ENCODE assay signal across 7 cellular contexts in the genomic region with DNA sequence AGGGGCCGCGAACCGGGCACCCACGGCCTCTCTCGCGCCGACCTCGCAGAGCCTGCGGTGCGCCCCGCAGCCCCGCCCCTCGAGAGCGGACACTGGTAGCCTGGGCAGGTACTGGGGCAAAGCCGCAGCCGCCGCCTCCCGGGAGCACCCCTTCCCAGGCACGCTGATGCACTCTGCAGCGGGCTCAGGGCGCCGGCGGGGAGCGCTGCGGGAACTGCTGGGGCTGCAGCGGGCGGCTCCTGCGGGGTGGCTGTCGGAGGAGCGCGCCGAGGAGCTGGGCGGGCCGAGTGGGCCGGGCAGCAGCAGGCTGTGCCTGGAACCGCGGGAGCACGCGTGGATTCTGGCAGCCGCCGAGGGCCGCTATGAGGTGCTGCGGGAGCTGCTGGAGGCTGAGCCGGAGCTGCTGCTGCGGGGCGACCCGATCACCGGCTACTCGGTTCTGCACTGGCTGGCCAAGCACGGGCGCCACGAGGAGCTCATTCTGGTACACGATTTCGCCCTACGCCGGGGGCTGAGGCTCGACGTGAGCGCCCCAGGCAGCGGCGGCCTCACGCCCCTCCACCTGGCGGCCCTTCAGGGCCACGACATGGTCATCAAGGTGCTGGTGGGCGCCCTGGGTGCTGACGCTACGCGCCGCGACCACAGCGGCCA. TPM values are rescaled to one million over a fixed set of nuclear protein-coding genes. Genes with fewer than 3 reads are reported as not detected.
A peak's percentile ranks its signal among the peaks of the same experiment; 100 is the strongest.
DNase-seq lines count a peak whose midpoint lies in the region; ATAC-seq, FAIRE-seq and TF ChIP-seq lines count a peak whose summit lies in the region.

No MANE protein-coding gene starts in this region.

- H3K36me3 Mint-ChIP-seq in dendritic cell treated with granulocyte-macrophage colony-stimulating factor and Interleukin-4, amounts not matched to agents 40 ng/mL and 50 ng/mL, for 4 days (ENCODE audit: low read depth), result peaks cover 6% of the 10 kb centered on the region
- no peaks in the 10 kb centered on the region for H3K36me3 Mint-ChIP-seq in mesothelial cell of epicardium

- POLR2A ChIA-PET in HEK293 (lab: Yijun Ruan, JAX), result interaction anchor here (1.0 to 3.7 kb wide), 9 partner anchors 10 to 153 kb away, joined by 3 to 32 read pairs (median 7); a partner anchor contains a TSS

- 40% methylated on average over 58 of the region's 71 CpGs; no CpG with 5 or more reads in 1 of the 2 donors for WGBS in upper lobe of left lung, 2 donors

- H3K27me3 Mint-ChIP-seq in dendritic cell treated with granulocyte-macrophage colony-stimulating factor and Interleukin-4, amounts not matched to agents 40 ng/mL and 50 ng/mL, for 4 days, result no peaks in the 10 kb centered on the region
- peaks cover 19% of the 10 kb centered on the region for H3K27me3 Mint-ChIP-seq in mesothelial cell of epicardium (ENCODE audit: low read depth)

- peak overlapping the region; percentile 91 for H3K27ac Mint-ChIP-seq in dendritic cell treated with granulocyte-macrophage colony-stimulating factor and Interleukin-4, amounts not matched to agents 40 ng/mL and 50 ng/mL, for 4 days
- no peak overlapping the region for H3K27ac Mint-ChIP-seq in mesothelial cell of epicardium

- H3K9me3 Mint-ChIP-seq in dendritic cell treated with granulocyte-macrophage colony-stimulating factor and Interleukin-4, amounts not matched to agents 40 ng/mL and 50 ng/mL, for 4 days, result no peaks in the 10 kb centered on the region
- peaks cover 3% of the 10 kb centered on the region for H3K9me3 Mint-ChIP-seq in mesothelial cell of epicardium

- peaks cover 0 to 6% (median 0%) of the 10 kb centered on the region in 4 donors for H3K27me3 ChIP-seq in upper lobe of left lung

- DNase-seq in T-helper 22 cell (ENCODE audit: low read depth), result peak; percentile 23
- DNase-seq in mesothelial cell of epicardium (ENCODE audit: low spot score in 2 of 2, unreplicated experiment in 2 of 2), result peak in 1 of 2 experiments; percentile 56
- DNase-seq in upper lobe of left lung, result peak in 1 of 2 donors; percentile 90
- DNase-seq in H54 (ENCODE audit: insufficient read length, low spot score), result no peak
- DNase-seq in HCEC 1CT, result no peak

- no peak for TF ChIP-seq EP300 in upper lobe of left lung (IDR thresholded peaks at IDR 0.05)

- H3K9me3 ChIP-seq in HEK293 (ENCODE audit: control insufficient read depth, insufficient read depth, low read depth, low read length) (no peaks in the 10 kb centered on the region), upper lobe of left lung (no peaks in the 10 kb centered on the region)

- H3K36me3 ChIP-seq in HEK293 (ENCODE audit: control insufficient read depth in 2 of 2, insufficient read depth in 1 of 2, low read length in 2 of 2) (no peaks in the 10 kb centered on the region), upper lobe of left lung (no peaks in the 10 kb centered on the region)

- TF ChIP-seq CTCF in HEK293 (tag by site-specific recombination; IDR thresholded peaks at IDR 0.05) (no peak; the same call in 1 of the 2 replicates), mesothelial cell of epicardium (IDR thresholded peaks at IDR 0.05; ENCODE audit: unreplicated experiment) (no peak), upper lobe of left lung (IDR thresholded peaks at IDR 0.05) (peak in 1 of 6 experiments; percentile 20)

- peak; percentile 27 to 61 for ATAC-seq in upper lobe of left lung (ENCODE audit: low FRiP score in 2 of 2)

- no peak for TF ChIP-seq POLR2A in upper lobe of left lung (IDR thresholded peaks at IDR 0.05)
- TF ChIP-seq POLR2A in H54 (IDR thresholded peaks at IDR 0.05; ENCODE audit: low read depth, low read length), result no peak

- FAIRE-seq in H54 (lab: Jason Lieb, UNC), result no peak

- intact Hi-C loops in dendritic cell treated with granulocyte-macrophage colony-stimulating factor and Interleukin-4, amounts not matched to agents 40 ng/mL and 50 ng/mL, for 4 days (cut with micrococcal nuclease), result loop anchor here (5.0 kb wide), 1 partner anchor 33 kb away; a partner anchor contains a TSS

- CTCF ChIA-PET in HEK293 (lab: Yijun Ruan, JAX), result interaction anchor here (0.6 to 1.6 kb wide), 12 partner anchors 21 to 530 kb away, joined by 3 to 7 read pairs (median 3); no protein-coding TSS in a partner anchor

- H3K4me3 ChIP-seq in HEK293 (ENCODE audit: low read depth, low read length) (peak overlapping the region; percentile 51), upper lobe of left lung (peak overlapping the region; percentile 5 to 60 (median 50))

- H3K4me1 Mint-ChIP-seq in dendritic cell treated with granulocyte-macrophage colony-stimulating factor and Interleukin-4, amounts not matched to agents 40 ng/mL and 50 ng/mL, for 4 days (ENCODE audit: low read depth), result peaks cover 56% of the 10 kb centered on the region
- peaks cover 21% of the 10 kb centered on the region for H3K4me1 Mint-ChIP-seq in mesothelial cell of epicardium

- peak overlapping the region; percentile 90 for H3K4me3 Mint-ChIP-seq in dendritic cell treated with granulocyte-macrophage colony-stimulating factor and Interleukin-4, amounts not matched to agents 40 ng/mL and 50 ng/mL, for 4 days
- peak overlapping the region; percentile 53 for H3K4me3 Mint-ChIP-seq in mesothelial cell of epicardium

- H3K4me1 ChIP-seq in HEK293 (ENCODE audit: control insufficient read depth, insufficient read depth, low read length) (0 out of 2 replicates have a peak, but pooled peaks cover 2% of the 10 kb centered on the region), upper lobe of left lung (peaks cover 0 to 22% (median 4%) of the 10 kb centered on the region in 4 donors)

- H3K27ac ChIP-seq in HEK293 (ENCODE audit: extremely low read depth, low read depth, low read length), result no peak overlapping the region; the same call in 1 of the 2 replicates
- H3K27ac ChIP-seq in upper lobe of left lung, result peak overlapping the region; percentile 5 to 80 (median 66)

TF ChIP-seq in HEK293, 187 proteins besides CTCF, POLR2A, EP300 and RAD21 (continues in another document):
- TF ChIP-seq, protein P1, sequence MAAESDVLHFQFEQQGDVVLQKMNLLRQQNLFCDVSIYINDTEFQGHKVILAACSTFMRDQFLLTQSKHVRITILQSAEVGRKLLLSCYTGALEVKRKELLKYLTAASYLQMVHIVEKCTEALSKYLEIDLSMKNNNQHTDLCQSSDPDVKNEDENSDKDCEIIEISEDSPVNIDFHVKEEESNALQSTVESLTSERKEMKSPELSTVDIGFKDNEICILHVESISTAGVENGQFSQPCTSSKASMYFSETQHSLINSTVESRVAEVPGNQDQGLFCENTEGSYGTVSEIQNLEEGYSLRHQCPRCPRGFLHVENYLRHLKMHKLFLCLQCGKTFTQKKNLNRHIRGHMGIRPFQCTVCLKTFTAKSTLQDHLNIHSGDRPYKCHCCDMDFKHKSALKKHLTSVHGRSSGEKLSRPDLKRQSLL (tag by site-specific recombination; IDR thresholded peaks at IDR 0.05), result no peak
- TF ChIP-seq ZNF76 (tag by site-specific recombination; IDR thresholded peaks at IDR 0.05; ENCODE audit: borderline replicate concordance, low read depth) (0 out of 2 replicates have a peak, but pooled peaks have one; percentile 6), HOXD13 (CRISPR knock-in tag; IDR thresholded peaks at IDR 0.05; ENCODE audit: borderline replicate concordance) (no peak), EGR2 (tag by site-specific recombination; IDR thresholded peaks at IDR 0.05; ENCODE audit: low read depth) (no peak), ZBTB8A (tag by site-specific recombination; IDR thresholded peaks at IDR 0.05) (peak; percentile 83), ZNF24 (tag by site-specific recombination; IDR thresholded peaks at IDR 0.05) (no peak), ZNF341 (tag by site-specific recombination; IDR thresholded peaks at IDR 0.05; ENCODE audit: low read depth) (peak; percentile 69), ZIC2 (tag by site-specific recombination; IDR thresholded peaks at IDR 0.05) (peak; percentile 89), ZNF600 (tag by site-specific recombination; IDR thresholded peaks at IDR 0.05) (peak; percentile 70; the same call in 1 of the 2 replicates), ZBTB20 (tag by site-specific recombination; IDR thresholded peaks at IDR 0.05) (peak; percentile 23; the same call in 1 of the 2 replicates), OSR2 (tag by site-specific recombination; IDR thresholded peaks at IDR 0.05) (0 out of 2 replicates have a peak, but pooled peaks have one; percentile 7), ZNF660 (tag by site-specific recombination; IDR thresholded peaks at IDR 0.05) (no peak)
- TF ChIP-seq, protein P2, sequence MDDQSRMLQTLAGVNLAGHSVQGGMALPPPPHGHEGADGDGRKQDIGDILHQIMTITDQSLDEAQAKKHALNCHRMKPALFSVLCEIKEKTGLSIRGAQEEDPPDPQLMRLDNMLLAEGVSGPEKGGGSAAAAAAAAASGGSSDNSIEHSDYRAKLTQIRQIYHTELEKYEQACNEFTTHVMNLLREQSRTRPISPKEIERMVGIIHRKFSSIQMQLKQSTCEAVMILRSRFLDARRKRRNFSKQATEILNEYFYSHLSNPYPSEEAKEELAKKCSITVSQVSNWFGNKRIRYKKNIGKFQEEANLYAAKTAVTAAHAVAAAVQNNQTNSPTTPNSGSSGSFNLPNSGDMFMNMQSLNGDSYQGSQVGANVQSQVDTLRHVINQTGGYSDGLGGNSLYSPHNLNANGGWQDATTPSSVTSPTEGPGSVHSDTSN (CRISPR knock-in tag; IDR thresholded peaks at IDR 0.05), result 0 out of 2 replicates have a peak, but pooled peaks have one; percentile 38
- TF ChIP-seq, protein P3, sequence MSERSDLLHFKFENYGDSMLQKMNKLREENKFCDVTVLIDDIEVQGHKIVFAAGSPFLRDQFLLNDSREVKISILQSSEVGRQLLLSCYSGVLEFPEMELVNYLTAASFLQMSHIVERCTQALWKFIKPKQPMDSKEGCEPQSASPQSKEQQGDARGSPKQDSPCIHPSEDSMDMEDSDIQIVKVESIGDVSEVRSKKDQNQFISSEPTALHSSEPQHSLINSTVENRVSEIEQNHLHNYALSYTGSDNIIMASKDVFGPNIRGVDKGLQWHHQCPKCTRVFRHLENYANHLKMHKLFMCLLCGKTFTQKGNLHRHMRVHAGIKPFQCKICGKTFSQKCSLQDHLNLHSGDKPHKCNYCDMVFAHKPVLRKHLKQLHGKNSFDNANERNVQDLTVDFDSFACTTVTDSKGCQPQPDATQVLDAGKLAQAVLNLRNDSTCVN (tag by site-specific recombination; optimal IDR thresholded peaks at IDR 0.05), result peak; percentile 76

RNA-seq across cellular contexts. Expression of a gene that starts 0.4 kb away (rescaled TPM):
- 0.38 TPM in 2 of 3 replicates, not detected in the other for total RNA-seq in mesothelial cell of epicardium
- total RNA-seq in upper lobe of left lung, result 10 to 100 TPM in 1 of 6 donors, 1 to 10 TPM in 5; 3.2 to 11.6 (median 4.1) TPM

RNA-seq across cellular contexts. Expression of a gene that starts 32.6 kb away (rescaled TPM):
- total RNA-seq in mesothelial cell of epicardium, result 2,086 to 2,208 TPM (median 2,190 TPM) in 3 replicates
- total RNA-seq in upper lobe of left lung, result 1,000 to 10,000 TPM in 4 of 6 donors, 100 to 1,000 TPM in 2; 332 to 2,261 (median 1,214) TPM
